ENCODE assay signal across 15 cellular contexts in the genomic region with DNA sequence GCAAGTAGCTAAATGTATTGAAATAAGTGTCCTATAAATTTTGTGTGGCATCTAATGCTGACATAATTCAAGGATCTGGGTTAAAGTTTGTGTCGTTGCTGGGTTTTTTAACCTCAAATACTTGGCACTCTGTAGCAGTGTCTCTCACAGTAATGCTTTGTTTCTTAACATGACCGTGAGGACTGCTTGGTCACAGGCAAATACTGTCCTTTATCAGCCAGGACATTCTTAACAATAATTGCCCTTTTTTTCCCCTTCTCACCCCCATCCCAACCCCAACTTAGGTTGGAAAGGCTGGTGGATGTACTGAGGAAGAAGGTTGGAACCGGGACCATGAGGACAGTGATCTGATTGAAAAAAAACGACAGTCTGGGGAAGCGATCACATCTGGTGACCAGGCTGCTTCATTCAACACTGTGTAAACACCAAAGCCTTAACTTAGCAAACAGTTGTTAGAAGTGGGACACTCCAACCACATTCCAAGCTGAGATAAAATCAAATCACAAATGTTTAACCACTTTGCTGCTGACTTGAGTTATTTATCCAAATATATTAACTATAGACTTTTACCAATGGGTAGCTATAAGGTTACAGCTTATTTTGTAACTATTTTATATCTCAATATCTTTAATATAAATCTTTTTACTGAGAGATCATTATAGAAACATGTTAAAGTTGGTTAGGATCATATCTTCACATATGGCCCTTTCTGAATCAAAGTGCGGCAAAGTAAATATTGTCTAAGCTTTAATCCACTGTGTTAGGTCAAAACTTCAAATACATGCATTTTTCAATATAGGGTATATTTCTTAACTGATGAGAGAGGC. TPM values are rescaled to one million over a fixed set of nuclear protein-coding genes. Genes with fewer than 3 reads are reported as not detected.
DNase-seq lines count a peak whose midpoint lies in the region; ATAC-seq and TF ChIP-seq lines count a peak whose summit lies in the region.
"Had no signal": no experiment of that assay in that cellular context is flagged by ENCODE, and none has a peak within 500 bp of the region (broad histone marks: within the 10 kb centered on the region; RNA-seq: fewer than 3 reads in every experiment).

No MANE protein-coding gene starts in this region.

- H3K36me3 ChIP-seq in prostate gland: no peaks in the 10 kb centered on the region

- TF ChIP-seq POLR2A in prostate gland (IDR thresholded peaks at IDR 0.05): no peak

- no peaks in the 10 kb centered on the region for H3K36me3 Mint-ChIP-seq in natural killer cell
- H3K36me3 Mint-ChIP-seq: activated naive CD4-positive, alpha-beta T cell treated with anti-CD3 and anti-CD28 coated beads, Interleukin-2, amount 50 U/mL, for 24 hours had no signal

- H3K4me3 Mint-ChIP-seq in natural killer cell: no peak overlapping the region
- H3K4me3 Mint-ChIP-seq: activated CD4-positive, alpha-beta T cell treated with anti-CD3 and anti-CD28 coated beads, Interleukin-2, amount 10 ng/mL, durations not matched to agents 24 days and 14 days; activated naive CD4-positive, alpha-beta T cell treated with anti-CD3 and anti-CD28 coated beads, Interleukin-2, amount 50 U/mL, for 24 hours had no signal

- 32% methylated on average over 6 of the region's 6 CpGs for WGBS in prostate gland

- no peaks in the 10 kb centered on the region for H3K9me3 ChIP-seq in prostate gland

- H3K9me3 Mint-ChIP-seq in natural killer cell: peaks cover 2 to 3% of the 10 kb centered on the region in 2 donors
- H3K9me3 Mint-ChIP-seq: activated CD4-positive, alpha-beta T cell treated with anti-CD3 and anti-CD28 coated beads, Interleukin-2, amount 10 ng/mL, durations not matched to agents 24 days and 14 days; activated naive CD4-positive, alpha-beta T cell treated with anti-CD3 and anti-CD28 coated beads, Interleukin-2, amount 50 U/mL, for 24 hours had no signal

- intact Hi-C loops in prostate gland (cut with DNase I) (no loop called here), natural killer cell (cut with micrococcal nuclease) (no loop called here)

- peak overlapping the region; percentile 29 to 55 for H3K27ac ChIP-seq in prostate gland
- H3K27ac ChIP-seq: SK-N-MC had no signal

- no peak overlapping the region for H3K27ac Mint-ChIP-seq in natural killer cell
- H3K27ac Mint-ChIP-seq: activated CD4-positive, alpha-beta T cell treated with anti-CD3 and anti-CD28 coated beads, Interleukin-2, amount 10 ng/mL, durations not matched to agents 24 days and 14 days; activated naive CD4-positive, alpha-beta T cell treated with anti-CD3 and anti-CD28 coated beads, Interleukin-2, amount 50 U/mL, for 24 hours had no signal

- H3K4me1 Mint-ChIP-seq in natural killer cell: no peaks in the 10 kb centered on the region
- H3K4me1 Mint-ChIP-seq: activated CD4-positive, alpha-beta T cell treated with anti-CD3 and anti-CD28 coated beads, Interleukin-2, amount 10 ng/mL, durations not matched to agents 24 days and 14 days; activated naive CD4-positive, alpha-beta T cell treated with anti-CD3 and anti-CD28 coated beads, Interleukin-2, amount 50 U/mL, for 24 hours had no signal

- no peaks in the 10 kb centered on the region for H3K27me3 Mint-ChIP-seq in natural killer cell (ENCODE audit: low read depth in 2 of 2)
- H3K27me3 Mint-ChIP-seq: activated CD4-positive, alpha-beta T cell treated with anti-CD3 and anti-CD28 coated beads, Interleukin-2, amount 10 ng/mL, durations not matched to agents 24 days and 14 days; activated naive CD4-positive, alpha-beta T cell treated with anti-CD3 and anti-CD28 coated beads, Interleukin-2, amount 50 U/mL, for 24 hours had no signal

- no peaks in the 10 kb centered on the region for H3K4me1 ChIP-seq in prostate gland (replicated peaks)

- TF ChIP-seq CTCF in fibroblast of mammary gland (conservative IDR thresholded peaks at IDR 0.05; ENCODE audit: control insufficient read depth, insufficient read depth, low read depth, low read length): no peak
- TF ChIP-seq CTCF in prostate gland (IDR thresholded peaks at IDR 0.05): no peak
- no peak for TF ChIP-seq CTCF in natural killer cell (IDR thresholded peaks at IDR 0.05)

- H3K27me3 ChIP-seq in prostate gland (replicated peaks; ENCODE audit: insufficient read depth): no peaks in the 10 kb centered on the region

- ATAC-seq in natural killer cell: no peak

- DNase-seq in NCI-H1694 treated with DMSO at 0.1 percent for 48 hours (lab: John Stamatoyannopoulos, UW): peak; percentile 10
- DNase-seq in NCI-H1694 (lab: John Stamatoyannopoulos, UW): no peak
- peak; percentile 53 for DNase-seq in NCI-H2196 (lab: John Stamatoyannopoulos, UW; ENCODE audit: unreplicated experiment)
- peak; percentile 9 for DNase-seq in fibroblast of mammary gland (ENCODE audit: low read depth)
- DNase-seq in prostate gland (ENCODE audit: low spot score): peak; percentile 20
- DNase-seq in Ammon's horn (ENCODE audit: low spot score): no peak
- DNase-seq in central memory CD4-positive, alpha-beta T cell: no peak
- no peak for DNase-seq in natural killer cell
- DNase-seq: activated CD4-positive, alpha-beta T cell treated with anti-CD3 and anti-CD28 coated beads, Interleukin-2, amount 10 ng/mL, durations not matched to agents 24 days and 14 days; hypothalamus; NCI-H1930; stimulated activated CD4-positive, alpha-beta T cell treated with anti-CD3 and anti-CD28 coated beads, Interleukin-2, amount 100 ng/mL, for 24 hours had no signal

- H3K4me3 ChIP-seq in fibroblast of mammary gland (ENCODE audit: control insufficient read depth, low read depth, low read length): no peak overlapping the region
- no peak overlapping the region for H3K4me3 ChIP-seq in prostate gland
- H3K4me3 ChIP-seq: SK-N-MC had no signal

RNA-seq across cellular contexts. Expression of a gene that starts 48.2 kb away (rescaled TPM):
- total RNA-seq in prostate gland: 100 to 1,000 TPM; 186 to 656 TPM
- total RNA-seq in natural killer cell: not detected
- total RNA-seq: activated CD4-positive, alpha-beta T cell treated with anti-CD3 and anti-CD28 coated beads, Interleukin-2, amount 10 ng/mL, durations not matched to agents 24 days and 14 days; dermis microvascular lymphatic vessel endothelial cell had no signal

RNA-seq across cellular contexts. Expression of a gene that starts 48.6 kb away (rescaled TPM):
- 10 to 100 TPM; 88.2 to 89.8 TPM for total RNA-seq in prostate gland
- not detected for total RNA-seq in natural killer cell
- total RNA-seq: activated CD4-positive, alpha-beta T cell treated with anti-CD3 and anti-CD28 coated beads, Interleukin-2, amount 10 ng/mL, durations not matched to agents 24 days and 14 days had no signal

Comparison
In these comparisons a context has a peak if more than half of its experiments do, and no peak if none do; other contexts are left out.
1. DNase-seq: peak in NCI-H1694 treated with DMSO at 0.1 percent for 48 hours (single experiment), NCI-H2196 (single experiment), fibroblast of mammary gland (single experiment) and prostate gland (single experiment); none in NCI-H1694 (single experiment), Ammon's horn (single experiment), central memory CD4-positive, alpha-beta T cell (single experiment) and natural killer cell (single experiment).
2. RNA of a gene that starts 48.2 kb away (total RNA-seq): 186 to 656 TPM in prostate gland; not detected in natural killer cell; every median in the first group is over 100 times any median in the second.
3. RNA of a gene that starts 48.6 kb away (total RNA-seq): 88.2 to 89.8 TPM in prostate gland; not detected in natural killer cell; every median in the first group is over 10 times any median in the second.